1 cellular context compared by ENCODE assay signal in the genomic region with DNA sequence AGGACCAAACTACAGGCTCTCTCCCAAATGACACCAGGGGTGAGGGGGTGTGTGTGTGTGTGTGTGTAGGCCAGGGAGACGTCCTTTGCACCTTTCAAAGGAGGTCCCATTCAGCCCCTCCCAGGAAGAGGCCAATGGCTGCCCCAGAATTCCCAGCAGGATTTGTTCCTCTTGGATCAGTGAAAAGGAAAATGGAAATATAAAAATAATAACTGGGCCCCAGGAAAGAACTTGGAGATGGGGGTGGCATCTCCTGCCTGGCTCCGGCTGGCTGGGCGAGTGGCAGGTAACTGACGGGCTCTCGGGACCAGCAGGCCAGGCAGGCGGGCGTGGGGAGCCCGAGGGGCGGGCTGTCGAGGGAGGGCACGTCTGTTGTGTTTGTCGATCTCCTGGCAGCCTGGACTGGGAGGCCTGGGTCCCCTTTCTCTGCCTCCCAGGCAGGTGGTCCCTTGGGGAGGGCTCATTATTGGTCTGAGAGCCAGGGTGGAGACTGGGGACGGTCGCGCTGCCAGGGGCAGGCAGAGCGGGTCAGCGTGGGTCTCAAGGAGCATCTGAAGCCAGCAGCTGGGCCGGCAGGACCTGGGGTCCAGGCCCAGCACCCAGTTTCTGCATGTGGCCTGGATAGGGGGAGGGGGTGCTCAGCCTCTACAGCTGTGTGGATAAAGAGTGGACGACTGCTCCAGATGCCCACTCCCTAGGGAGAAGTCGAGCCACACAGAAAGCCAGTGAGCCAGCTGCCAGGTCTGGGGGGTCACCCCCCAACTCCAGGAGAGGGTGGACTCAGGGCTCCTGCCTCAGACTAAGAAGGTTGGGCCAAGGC.
TF ChIP-seq lines count a peak whose summit lies in the region.

No MANE protein-coding gene starts in this region.

TF ChIP-seq in GM23338, 12 proteins besides CTCF, POLR2A, EP300 and RAD21 (continued from another document):
- TF ChIP-seq, protein P1, sequence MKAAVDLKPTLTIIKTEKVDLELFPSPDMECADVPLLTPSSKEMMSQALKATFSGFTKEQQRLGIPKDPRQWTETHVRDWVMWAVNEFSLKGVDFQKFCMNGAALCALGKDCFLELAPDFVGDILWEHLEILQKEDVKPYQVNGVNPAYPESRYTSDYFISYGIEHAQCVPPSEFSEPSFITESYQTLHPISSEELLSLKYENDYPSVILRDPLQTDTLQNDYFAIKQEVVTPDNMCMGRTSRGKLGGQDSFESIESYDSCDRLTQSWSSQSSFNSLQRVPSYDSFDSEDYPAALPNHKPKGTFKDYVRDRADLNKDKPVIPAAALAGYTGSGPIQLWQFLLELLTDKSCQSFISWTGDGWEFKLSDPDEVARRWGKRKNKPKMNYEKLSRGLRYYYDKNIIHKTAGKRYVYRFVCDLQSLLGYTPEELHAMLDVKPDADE (IDR thresholded peaks at IDR 0.05): no peak
- no peak for TF ChIP-seq JUNB (IDR thresholded peaks at IDR 0.05; ENCODE audit: unreplicated experiment)
- TF ChIP-seq ZNF331 (CRISPR knock-in tag; IDR thresholded peaks at IDR 0.05; ENCODE audit: low read depth): no peak
- TF ChIP-seq, protein P2, sequence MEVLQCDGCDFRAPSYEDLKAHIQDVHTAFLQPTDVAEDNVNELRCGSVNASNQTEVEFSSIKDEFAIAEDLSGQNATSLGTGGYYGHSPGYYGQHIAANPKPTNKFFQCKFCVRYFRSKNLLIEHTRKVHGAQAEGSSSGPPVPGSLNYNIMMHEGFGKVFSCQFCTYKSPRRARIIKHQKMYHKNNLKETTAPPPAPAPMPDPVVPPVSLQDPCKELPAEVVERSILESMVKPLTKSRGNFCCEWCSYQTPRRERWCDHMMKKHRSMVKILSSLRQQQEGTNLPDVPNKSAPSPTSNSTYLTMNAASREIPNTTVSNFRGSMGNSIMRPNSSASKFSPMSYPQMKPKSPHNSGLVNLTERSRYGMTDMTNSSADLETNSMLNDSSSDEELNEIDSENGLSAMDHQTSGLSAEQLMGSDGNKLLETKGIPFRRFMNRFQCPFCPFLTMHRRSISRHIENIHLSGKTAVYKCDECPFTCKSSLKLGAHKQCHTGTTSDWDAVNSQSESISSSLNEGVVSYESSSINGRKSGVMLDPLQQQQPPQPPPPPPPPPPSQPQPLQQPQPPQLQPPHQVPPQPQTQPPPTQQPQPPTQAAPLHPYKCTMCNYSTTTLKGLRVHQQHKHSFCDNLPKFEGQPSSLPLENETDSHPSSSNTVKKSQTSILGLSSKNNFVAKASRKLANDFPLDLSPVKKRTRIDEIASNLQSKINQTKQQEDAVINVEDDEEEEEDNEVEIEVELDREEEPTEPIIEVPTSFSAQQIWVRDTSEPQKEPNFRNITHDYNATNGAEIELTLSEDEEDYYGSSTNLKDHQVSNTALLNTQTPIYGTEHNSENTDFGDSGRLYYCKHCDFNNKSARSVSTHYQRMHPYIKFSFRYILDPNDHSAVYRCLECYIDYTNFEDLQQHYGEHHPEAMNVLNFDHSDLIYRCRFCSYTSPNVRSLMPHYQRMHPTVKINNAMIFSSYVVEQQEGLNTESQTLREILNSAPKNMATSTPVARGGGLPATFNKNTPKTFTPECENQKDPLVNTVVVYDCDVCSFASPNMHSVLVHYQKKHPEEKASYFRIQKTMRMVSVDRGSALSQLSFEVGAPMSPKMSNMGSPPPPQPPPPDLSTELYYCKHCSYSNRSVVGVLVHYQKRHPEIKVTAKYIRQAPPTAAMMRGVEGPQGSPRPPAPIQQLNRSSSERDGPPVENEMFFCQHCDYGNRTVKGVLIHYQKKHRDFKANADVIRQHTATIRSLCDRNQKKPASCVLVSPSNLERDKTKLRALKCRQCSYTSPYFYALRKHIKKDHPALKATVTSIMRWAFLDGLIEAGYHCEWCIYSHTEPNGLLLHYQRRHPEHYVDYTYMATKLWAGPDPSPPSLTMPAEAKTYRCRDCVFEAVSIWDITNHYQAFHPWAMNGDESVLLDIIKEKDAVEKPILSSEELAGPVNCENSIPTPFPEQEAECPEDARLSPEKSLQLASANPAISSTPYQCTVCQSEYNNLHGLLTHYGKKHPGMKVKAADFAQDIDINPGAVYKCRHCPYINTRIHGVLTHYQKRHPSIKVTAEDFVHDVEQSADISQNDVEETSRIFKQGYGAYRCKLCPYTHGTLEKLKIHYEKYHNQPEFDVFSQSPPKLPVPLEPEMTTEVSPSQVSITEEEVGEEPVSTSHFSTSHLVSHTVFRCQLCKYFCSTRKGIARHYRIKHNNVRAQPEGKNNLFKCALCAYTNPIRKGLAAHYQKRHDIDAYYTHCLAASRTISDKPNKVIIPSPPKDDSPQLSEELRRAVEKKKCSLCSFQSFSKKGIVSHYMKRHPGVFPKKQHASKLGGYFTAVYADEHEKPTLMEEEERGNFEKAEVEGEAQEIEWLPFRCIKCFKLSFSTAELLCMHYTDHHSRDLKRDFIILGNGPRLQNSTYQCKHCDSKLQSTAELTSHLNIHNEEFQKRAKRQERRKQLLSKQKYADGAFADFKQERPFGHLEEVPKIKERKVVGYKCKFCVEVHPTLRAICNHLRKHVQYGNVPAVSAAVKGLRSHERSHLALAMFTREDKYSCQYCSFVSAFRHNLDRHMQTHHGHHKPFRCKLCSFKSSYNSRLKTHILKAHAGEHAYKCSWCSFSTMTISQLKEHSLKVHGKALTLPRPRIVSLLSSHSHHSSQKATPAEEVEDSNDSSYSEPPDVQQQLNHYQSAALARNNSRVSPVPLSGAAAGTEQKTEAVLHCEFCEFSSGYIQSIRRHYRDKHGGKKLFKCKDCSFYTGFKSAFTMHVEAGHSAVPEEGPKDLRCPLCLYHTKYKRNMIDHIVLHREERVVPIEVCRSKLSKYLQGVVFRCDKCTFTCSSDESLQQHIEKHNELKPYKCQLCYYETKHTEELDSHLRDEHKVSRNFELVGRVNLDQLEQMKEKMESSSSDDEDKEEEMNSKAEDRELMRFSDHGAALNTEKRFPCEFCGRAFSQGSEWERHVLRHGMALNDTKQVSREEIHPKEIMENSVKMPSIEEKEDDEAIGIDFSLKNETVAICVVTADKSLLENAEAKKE (CRISPR knock-in tag; IDR thresholded peaks at IDR 0.05): no peak
- no peak for TF ChIP-seq ZNF114 (CRISPR knock-in tag; IDR thresholded peaks at IDR 0.05)
- TF ChIP-seq, protein P3, sequence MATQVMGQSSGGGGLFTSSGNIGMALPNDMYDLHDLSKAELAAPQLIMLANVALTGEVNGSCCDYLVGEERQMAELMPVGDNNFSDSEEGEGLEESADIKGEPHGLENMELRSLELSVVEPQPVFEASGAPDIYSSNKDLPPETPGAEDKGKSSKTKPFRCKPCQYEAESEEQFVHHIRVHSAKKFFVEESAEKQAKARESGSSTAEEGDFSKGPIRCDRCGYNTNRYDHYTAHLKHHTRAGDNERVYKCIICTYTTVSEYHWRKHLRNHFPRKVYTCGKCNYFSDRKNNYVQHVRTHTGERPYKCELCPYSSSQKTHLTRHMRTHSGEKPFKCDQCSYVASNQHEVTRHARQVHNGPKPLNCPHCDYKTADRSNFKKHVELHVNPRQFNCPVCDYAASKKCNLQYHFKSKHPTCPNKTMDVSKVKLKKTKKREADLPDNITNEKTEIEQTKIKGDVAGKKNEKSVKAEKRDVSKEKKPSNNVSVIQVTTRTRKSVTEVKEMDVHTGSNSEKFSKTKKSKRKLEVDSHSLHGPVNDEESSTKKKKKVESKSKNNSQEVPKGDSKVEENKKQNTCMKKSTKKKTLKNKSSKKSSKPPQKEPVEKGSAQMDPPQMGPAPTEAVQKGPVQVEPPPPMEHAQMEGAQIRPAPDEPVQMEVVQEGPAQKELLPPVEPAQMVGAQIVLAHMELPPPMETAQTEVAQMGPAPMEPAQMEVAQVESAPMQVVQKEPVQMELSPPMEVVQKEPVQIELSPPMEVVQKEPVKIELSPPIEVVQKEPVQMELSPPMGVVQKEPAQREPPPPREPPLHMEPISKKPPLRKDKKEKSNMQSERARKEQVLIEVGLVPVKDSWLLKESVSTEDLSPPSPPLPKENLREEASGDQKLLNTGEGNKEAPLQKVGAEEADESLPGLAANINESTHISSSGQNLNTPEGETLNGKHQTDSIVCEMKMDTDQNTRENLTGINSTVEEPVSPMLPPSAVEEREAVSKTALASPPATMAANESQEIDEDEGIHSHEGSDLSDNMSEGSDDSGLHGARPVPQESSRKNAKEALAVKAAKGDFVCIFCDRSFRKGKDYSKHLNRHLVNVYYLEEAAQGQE (IDR thresholded peaks at IDR 0.05; ENCODE audit: unreplicated experiment): no peak
- TF ChIP-seq STAT1 (IDR thresholded peaks at IDR 0.05; ENCODE audit: unreplicated experiment): no peak
- no peak for TF ChIP-seq EZH2 (IDR thresholded peaks at IDR 0.05; ENCODE audit: low read depth, unreplicated experiment)
- no peak for TF ChIP-seq POLR2AphosphoS5 (IDR thresholded peaks at IDR 0.05; ENCODE audit: low read depth)
